In genomic region chr12:608921-609320, GRCh38 we compare ENCODE assay signal across 1 cellular context.
TF ChIP-seq lines count a peak whose summit lies in the region.

No MANE protein-coding gene starts in this region.

TF ChIP-seq in IMR-90, 13 proteins besides CTCF, POLR2A, EP300 and RAD21 (continued from another document):
- TF ChIP-seq CHD1 (IDR thresholded peaks at IDR 0.05; ENCODE audit: low read depth, low read length), result no peak
- TF ChIP-seq MAFK (IDR thresholded peaks at IDR 0.05; ENCODE audit: low read depth, low read length), result no peak
- no peak for TF ChIP-seq CEBPB (IDR thresholded peaks at IDR 0.05; ENCODE audit: low read depth, low read length)
- TF ChIP-seq RFX5 (IDR thresholded peaks at IDR 0.05; ENCODE audit: low read depth, low read length), result no peak
